1 cellular context compared by ENCODE assay signal in genomic region chr2:231039821-231040364, GRCh38.
TF ChIP-seq lines count a peak whose summit lies in the region.

No MANE protein-coding gene starts in this region.

TF ChIP-seq in HepG2, 621 proteins besides CTCF, POLR2A, EP300 and RAD21 (continued from another document and continues in another):
- TF ChIP-seq HMGXB4 (CRISPR knock-in tag; IDR thresholded peaks at IDR 0.05; ENCODE audit: borderline replicate concordance in 1 of 2, low read depth in 1 of 2), result 0 out of 4 replicates have a peak, but pooled peaks of 1 of the 2 experiments have one; percentile 25
- peak; percentile 65; the same call in 1 of the 2 replicates for TF ChIP-seq ZNF337 (CRISPR knock-in tag; IDR thresholded peaks at IDR 0.05; ENCODE audit: borderline replicate concordance, low read depth)
- TF ChIP-seq ZNF687 (CRISPR knock-in tag; IDR thresholded peaks at IDR 0.05), result peak; percentile 25; the same call in 1 of the 2 replicates
- TF ChIP-seq JARID2 (CRISPR knock-in tag; IDR thresholded peaks at IDR 0.05; ENCODE audit: insufficient replicate concordance), result no peak
- TF ChIP-seq SYNCRIP (IDR thresholded peaks at IDR 0.05; ENCODE audit: insufficient read depth, low read depth, low read length), result no peak
- TF ChIP-seq HDAC1 (CRISPR knock-in tag; IDR thresholded peaks at IDR 0.05), result peak; percentile 73
- no peak for TF ChIP-seq ZFP36L1 (CRISPR knock-in tag; IDR thresholded peaks at IDR 0.05)
- peak; percentile 31; the same call in 1 of the 2 replicates for TF ChIP-seq IRF2 (CRISPR knock-in tag; IDR thresholded peaks at IDR 0.05)
- no peak for TF ChIP-seq PREB (CRISPR knock-in tag; IDR thresholded peaks at IDR 0.05)
- 0 out of 2 replicates have a peak, but pooled peaks have one; percentile 34 for TF ChIP-seq AHDC1 (CRISPR knock-in tag; IDR thresholded peaks at IDR 0.05; ENCODE audit: borderline replicate concordance)
- no peak for TF ChIP-seq ZNF549 (CRISPR knock-in tag; IDR thresholded peaks at IDR 0.05)
- TF ChIP-seq ZNF263 (CRISPR knock-in tag; IDR thresholded peaks at IDR 0.05), result peak; percentile 44
- TF ChIP-seq TFAP4 (IDR thresholded peaks at IDR 0.05; ENCODE audit: borderline replicate concordance, low read depth), result no peak
- TF ChIP-seq ZSCAN25 (CRISPR knock-in tag; IDR thresholded peaks at IDR 0.05), result no peak
- no peak for TF ChIP-seq ZNF232 (CRISPR knock-in tag; IDR thresholded peaks at IDR 0.05; ENCODE audit: borderline replicate concordance)
- no peak for TF ChIP-seq ZBTB46 (CRISPR knock-in tag; IDR thresholded peaks at IDR 0.05; ENCODE audit: borderline replicate concordance)
- TF ChIP-seq ZNF367 (CRISPR knock-in tag; IDR thresholded peaks at IDR 0.05; ENCODE audit: borderline replicate concordance), result no peak
- TF ChIP-seq MXD3 (CRISPR knock-in tag; IDR thresholded peaks at IDR 0.05), result no peak
- TF ChIP-seq ATAD3A (CRISPR knock-in tag; IDR thresholded peaks at IDR 0.05), result no peak
- TF ChIP-seq ZNF646 (CRISPR knock-in tag; IDR thresholded peaks at IDR 0.05), result no peak
- TF ChIP-seq ZFP36L2 (CRISPR knock-in tag; IDR thresholded peaks at IDR 0.05), result no peak
- TF ChIP-seq ZBTB33 (CRISPR knock-in tag; IDR thresholded peaks at IDR 0.05), result no peak; the same call in 1 of the 2 replicates
- TF ChIP-seq ZNF350 (CRISPR knock-in tag; IDR thresholded peaks at IDR 0.05; ENCODE audit: borderline replicate concordance, low read depth), result 0 out of 2 replicates have a peak, but pooled peaks have one; percentile 9
- TF ChIP-seq PCBP1 (IDR thresholded peaks at IDR 0.05; ENCODE audit: borderline replicate concordance, low read depth, low read length), result no peak
- TF ChIP-seq CEBPG (CRISPR knock-in tag; IDR thresholded peaks at IDR 0.05), result peak; percentile 36; the same call in 1 of the 2 replicates
- no peak for TF ChIP-seq ZNF674 (CRISPR knock-in tag; IDR thresholded peaks at IDR 0.05; ENCODE audit: low read depth)
- TF ChIP-seq CREM (IDR thresholded peaks at IDR 0.05), result no peak
- no peak for TF ChIP-seq CREM (CRISPR knock-in tag; IDR thresholded peaks at IDR 0.05)
- peak; percentile 51; the same call in 1 of the 2 replicates for TF ChIP-seq NFYC (CRISPR knock-in tag; IDR thresholded peaks at IDR 0.05)
- TF ChIP-seq ZNF841 (CRISPR knock-in tag; IDR thresholded peaks at IDR 0.05; ENCODE audit: borderline replicate concordance), result no peak
